Comparison of ENCODE assay signal across 28 cellular contexts in the genomic region with DNA sequence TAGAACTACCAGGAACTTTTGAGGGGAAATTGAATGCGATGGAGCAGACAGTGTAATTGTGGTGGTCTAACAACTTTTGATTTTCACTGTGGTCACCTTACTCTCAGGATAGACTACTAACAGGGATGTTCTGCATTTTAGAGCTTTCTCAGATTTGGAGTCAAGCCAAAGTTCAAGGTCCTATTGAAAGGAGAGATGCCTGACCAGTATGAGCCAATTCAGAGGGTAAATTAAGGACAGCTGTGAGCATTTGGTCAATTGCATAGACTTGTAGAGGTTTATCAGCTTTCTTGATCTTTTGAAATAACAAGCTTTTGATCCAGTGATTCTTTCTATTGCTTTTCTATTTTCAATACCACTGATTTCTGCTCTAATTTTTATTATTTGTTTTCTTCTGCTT.
"Had no signal": no experiment of that assay in that cellular context is flagged by ENCODE, and none has a peak within 500 bp of the region (broad histone marks: within the 10 kb centered on the region; RNA-seq: fewer than 3 reads in every experiment).

No MANE protein-coding gene starts in this region.

- H3K9me3 ChIP-seq: prostate gland, testis had no signal

- H3K27me3 ChIP-seq: esophagus squamous epithelium, heart right ventricle, spleen, testis, tibial artery had no signal

- ATAC-seq: heart right ventricle; left colon; left ventricle myocardium superior; mucosa of descending colon; natural killer cell treated with Interleukin-12 subunit alpha and Interleukin-12 subunit beta and Interleukin-15 and Interleukin-18, amount 100 ng/mL, for 72 hours; right cardiac atrium; stimulated activated memory B cell treated with anti-CD40 and anti-IgM and Interleukin-4, amounts not matched to agents 10 μg/mL and 1 μg/mL and 100 μg/mL, for 72 hours; stimulated activated naive CD8-positive, alpha-beta T cell treated with anti-CD3 and anti-CD28 coated beads, Interleukin-15, Interleukin-2, amounts not matched to agents 100 U/mL and 50 U/mL, for 24 hours had no signal

- FAIRE-seq: endometrium, islet of Langerhans had no signal

- H3K4me1 ChIP-seq: esophagus squamous epithelium, heart right ventricle, prostate gland, spleen, testis, tibial artery had no signal

- H3K4me3 ChIP-seq: coronary artery, esophagus squamous epithelium, heart right ventricle, lung, mucosa of descending colon, prostate gland, skin epidermis, spleen, testis, tibial artery had no signal

- H3K27ac ChIP-seq: coronary artery, esophagus squamous epithelium, heart right ventricle, prostate gland, skin epidermis, spleen, testis, tibial artery had no signal

- DNase-seq: dermis blood vessel endothelial cell; effector memory CD4-positive, alpha-beta T cell; erythroblast; esophagus squamous epithelium; foreskin melanocyte; glutamatergic neuron; heart right ventricle; hippocampal formation; kidney glomerular epithelial cell; left colon; left ventricle myocardium superior; mucosa of descending colon; naive B cell; right cardiac atrium; spleen; stimulated activated CD4-positive, alpha-beta T cell treated with anti-CD3 and anti-CD28 coated beads, Interleukin-4, amount 100 ng/mL, for 4 hours; stimulated activated naive CD8-positive, alpha-beta T cell treated with anti-CD3 and anti-CD28 coated beads, Interleukin-15, Interleukin-2, amounts not matched to agents 100 U/mL and 50 U/mL, for 24 hours; substantia nigra; testis; tibial artery had no signal

- H3K36me3 ChIP-seq: esophagus squamous epithelium, heart right ventricle, prostate gland, spleen, tibial artery had no signal
